9 cellular contexts compared by ENCODE assay signal in genomic region chrX:10482262-10482661, GRCh38.
A peak's percentile ranks its signal among the peaks of the same experiment; 100 is the strongest.
DNase-seq lines count a peak whose midpoint lies in the region; ATAC-seq and TF ChIP-seq lines count a peak whose summit lies in the region.
"Had no signal": no experiment of that assay in that cellular context is flagged by ENCODE, and none has a peak within 500 bp of the region (broad histone marks: within the 10 kb centered on the region; RNA-seq: fewer than 3 reads in every experiment).

No MANE protein-coding gene starts in this region.

- H3K27ac Mint-ChIP-seq in IgD-negative memory B cell (peak overlapping the region in 1 of 3 donors; percentile 48), natural killer cell (no peak overlapping the region)

- intact Hi-C loops in natural killer cell (cut with micrococcal nuclease), result no loop called here

- H3K36me3 Mint-ChIP-seq in IgD-negative memory B cell (no peaks in the 10 kb centered on the region), natural killer cell (no peaks in the 10 kb centered on the region)

- H3K4me3 Mint-ChIP-seq in IgD-negative memory B cell, result peak overlapping the region in 3 of 4 donors; percentile 71 to 76 (median 71)
- no peak overlapping the region for H3K4me3 Mint-ChIP-seq in natural killer cell

- ATAC-seq in GM18861 (IDR thresholded peaks at IDR 0.05; ENCODE audit: unreplicated experiment) (peak; percentile 67), GM21825 (IDR thresholded peaks at IDR 0.05; ENCODE audit: unreplicated experiment) (peak; percentile 77), natural killer cell (no peak)

- H3K9me3 Mint-ChIP-seq in IgD-negative memory B cell (peaks cover 2 to 4% (median 3%) of the 10 kb centered on the region in 3 donors), natural killer cell (peaks cover 2% of the 10 kb centered on the region in 2 donors)

- H3K4me1 Mint-ChIP-seq in IgD-negative memory B cell (peaks cover 7 to 10% (median 8%) of the 10 kb centered on the region in 3 donors), natural killer cell (no peaks in the 10 kb centered on the region)

- peak; percentile 9 for DNase-seq in midbrain (lab: John Stamatoyannopoulos, UW)
- DNase-seq in activated CD4-positive, alpha-beta T cell treated with anti-CD3 and anti-CD28 coated beads for 48 hours, result no peak
- no peak for DNase-seq in natural killer cell
- DNase-seq in glomerular visceral epithelial cell (ENCODE audit: extremely low spot score), result no peak
- no peak for DNase-seq in NCI-H345 (lab: John Stamatoyannopoulos, UW)
- DNase-seq: colonic mucosa had no signal

- no peak for TF ChIP-seq CTCF in natural killer cell (IDR thresholded peaks at IDR 0.05)

- H3K27me3 Mint-ChIP-seq in IgD-negative memory B cell (no peaks in the 10 kb centered on the region), natural killer cell (ENCODE audit: low read depth in 2 of 2) (no peaks in the 10 kb centered on the region)

Comparison
In these comparisons a context has a peak if more than half of its experiments do, and no peak if none do; other contexts are left out.
1. ATAC-seq: peak in GM18861 (single experiment) and GM21825 (single experiment); none in natural killer cell (0 of 3).